In the genomic region with DNA sequence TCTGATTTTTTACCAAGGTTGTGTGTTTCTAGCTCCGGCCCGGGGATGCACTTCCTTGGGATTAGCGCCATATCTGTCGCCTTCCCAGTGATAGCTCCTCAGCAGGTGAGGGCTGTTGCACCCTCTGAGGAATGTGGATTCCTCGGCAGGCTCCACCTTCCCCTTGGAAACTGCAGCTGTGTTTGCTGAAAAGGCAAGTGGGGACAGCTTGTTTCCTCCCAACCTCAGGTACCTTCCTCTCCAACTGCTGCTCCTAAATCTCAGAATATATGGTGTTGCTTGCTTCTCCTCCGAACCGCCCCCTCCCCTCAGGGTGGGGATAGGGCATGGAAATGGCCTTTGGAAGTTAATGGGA, we compare ENCODE assay signal across 9 cellular contexts. TPM values are rescaled to one million over a fixed set of nuclear protein-coding genes. Genes with fewer than 3 reads are reported as not detected.
DNase-seq lines count a peak whose midpoint lies in the region; ATAC-seq and TF ChIP-seq lines count a peak whose summit lies in the region.
"Had no signal": no experiment of that assay in that cellular context is flagged by ENCODE, and none has a peak within 500 bp of the region (broad histone marks: within the 10 kb centered on the region; RNA-seq: fewer than 3 reads in every experiment).

No MANE protein-coding gene starts in this region.

- peak overlapping the region; percentile 77 for H3K4me3 Mint-ChIP-seq in memory B cell

- POLR2A ChIA-PET in AG04449 (lab: Yijun Ruan, JAX), result no interaction called here

- no peak overlapping the region for H3K27ac ChIP-seq in GM23248

- H3K27ac Mint-ChIP-seq in memory B cell, result no peak overlapping the region

- peaks cover 9% of the 10 kb centered on the region; the same call in 1 of the 2 replicates for H3F3A ChIP-seq in GM23248 (ENCODE audit: insufficient read depth)

- in situ Hi-C loops in GM23248 (cut with MboI), result no loop called here

- no peaks in the 10 kb centered on the region for H3K9me2 ChIP-seq in GM23248 (ENCODE audit: insufficient read depth)

- peak overlapping the region; percentile 86 for H2AFZ ChIP-seq in GM23248

- peak overlapping the region; percentile 78 for H3K9ac ChIP-seq in GM23248

- H4K20me1 ChIP-seq in GM23248 (ENCODE audit: insufficient read depth), result no peaks in the 10 kb centered on the region

- peaks cover 9% of the 10 kb centered on the region; the same call in 1 of the 2 replicates for H3K4me1 ChIP-seq in GM23248 (ENCODE audit: insufficient read depth)

- H3K4me3 ChIP-seq in AG04449 (ENCODE audit: low read depth, low read length), result peak overlapping the region; percentile 76
- peak overlapping the region; percentile 78 for H3K4me3 ChIP-seq in GM23248
- peak overlapping the region in 1 of 2 donors; percentile 80 for H3K4me3 ChIP-seq in foreskin fibroblast (ENCODE audit: low read depth in 1 of 2, low read length in 2 of 2)

- no peaks in the 10 kb centered on the region for H3K9me3 ChIP-seq in GM23248 (ENCODE audit: low read depth)

- TF ChIP-seq CTCF in AG04449 (IDR thresholded peaks at IDR 0.05; ENCODE audit: insufficient read depth, low read length, missing control alignments) (no peak), foreskin fibroblast (IDR thresholded peaks at IDR 0.05; ENCODE audit: low read depth, low read length) (no peak)

- no peak for DNase-seq in AG04449 (ENCODE audit: low read depth, low spot score)
- DNase-seq in GM23248, result no peak
- peak; percentile 31 for DNase-seq in cerebellar cortex (ENCODE audit: low spot score)
- DNase-seq in memory B cell (ENCODE audit: low spot score in 2 of 2), result no peak
- no peak for DNase-seq in DMS 273 treated with DMSO at 0.1 percent for 48 hours (lab: John Stamatoyannopoulos, UW)
- DNase-seq in foreskin fibroblast, result no peak
- no peak for DNase-seq in NCI-H526 (lab: John Stamatoyannopoulos, UW)

- H3K36me3 ChIP-seq in GM23248 (ENCODE audit: low read depth), result no peaks in the 10 kb centered on the region

- CTCF ChIA-PET in AG04449 (lab: Yijun Ruan, JAX), result interaction anchor here (1.9 kb wide), 1 partner anchor 15 kb away, joined by 5 read pairs; no protein-coding TSS in a partner anchor

- ATAC-seq in memory B cell (ENCODE audit: low read depth), result no peak
- no peak for ATAC-seq in HG03354 (IDR thresholded peaks at IDR 0.05; ENCODE audit: poor library complexity, severe bottlenecking, unreplicated experiment)

- WGBS in GM23248 (ENCODE audit: low coverage in 1 of 2, low lambda C conversion rate in 2 of 2, missing lambda C conversion rate in 2 of 2), 2 experiments, result 81 to 85% methylated on average over 7 of the region's 7 CpGs

- H3K4me1 Mint-ChIP-seq in memory B cell, result peaks cover 7% of the 10 kb centered on the region

- H3K9me3 Mint-ChIP-seq in memory B cell, result no peaks in the 10 kb centered on the region

- H3K79me2 ChIP-seq in GM23248 (ENCODE audit: insufficient read depth), result peaks cover 69% of the 10 kb centered on the region

- H3K4me2 ChIP-seq in GM23248 (ENCODE audit: unreplicated experiment), result peak overlapping the region; percentile 86

- H3K36me3 Mint-ChIP-seq in memory B cell, result no peaks in the 10 kb centered on the region

- H3K27me3 Mint-ChIP-seq in memory B cell, result peaks cover 15% of the 10 kb centered on the region

- H3K27me3 ChIP-seq in GM23248 (replicated peaks; ENCODE audit: insufficient read depth), result no peaks in the 10 kb centered on the region

RNA-seq across cellular contexts. Expression of gene SLC1A1, which starts 1.3 kb away (rescaled TPM):
- 45.4 and 47.6 TPM in 2 replicates for total RNA-seq in GM23248 (2014; rRNA removed; shearing (Covaris generic))
- 34.6 and 36.3 TPM in 2 replicates for polyA plus RNA-seq in GM23248 (2016; fragmentation: Nextera tagmentation; extraction: Ambion mirVana)
- total RNA-seq: T-helper 2 cell treated with Interferon-gamma antibody and Interleukin-4, amounts not matched to agents 100 ng/mL and 5 ng/mL, for 36 hours had no signal
